In genomic region chr17:36485805-36486203, GRCh38 we compare ENCODE assay signal across 8 cellular contexts. TPM values are rescaled to one million over a fixed set of nuclear protein-coding genes. Genes with fewer than 3 reads are reported as not detected.
DNase-seq lines count a peak whose midpoint lies in the region; ATAC-seq, FAIRE-seq and TF ChIP-seq lines count a peak whose summit lies in the region.

No MANE protein-coding gene starts in this region.

- H3K27ac Mint-ChIP-seq in CD8-positive, alpha-beta T cell, result peak overlapping the region; percentile 99
- peak overlapping the region; percentile 94 to 100 (median 99) for H3K27ac Mint-ChIP-seq in naive thymus-derived CD4-positive, alpha-beta T cell

- FAIRE-seq in bronchial epithelial cell (lab: Jason Lieb, UNC), result no peak

- H3K27ac ChIP-seq in CD8-positive, alpha-beta T cell (ENCODE audit: low read depth, low read length), result peak overlapping the region; percentile 69
- H3K27ac ChIP-seq in naive thymus-derived CD4-positive, alpha-beta T cell (ENCODE audit: low read depth, low read length), result peak overlapping the region; percentile 86

- H3K4me3 ChIP-seq in CD8-positive, alpha-beta T cell (ENCODE audit: low read depth, low read length), result peak overlapping the region; percentile 64
- peak overlapping the region; percentile 71 for H3K4me3 ChIP-seq in bronchial epithelial cell (ENCODE audit: low read depth, low read length)
- H3K4me3 ChIP-seq in naive thymus-derived CD4-positive, alpha-beta T cell (ENCODE audit: low read length), result peak overlapping the region; percentile 82

- no peaks in the 10 kb centered on the region for H3K9me3 ChIP-seq in CD8-positive, alpha-beta T cell (ENCODE audit: low read length)
- H3K9me3 ChIP-seq in naive thymus-derived CD4-positive, alpha-beta T cell (ENCODE audit: control insufficient read depth in 2 of 3, low read length in 3 of 3), result no peaks in the 10 kb centered on the region

- POLR2A ChIA-PET in CD8-positive, alpha-beta T cell (lab: Charles Lee), result interaction anchor here (0.9 to 2.3 kb wide), 3 partner anchors 49 to 60 kb away, joined by 3 to 17 read pairs (median 8); partner anchors contain the start of genes MYO19 and PIGW
- POLR2A ChIA-PET in naive thymus-derived CD4-positive, alpha-beta T cell (lab: Charles Lee), result interaction anchor here (0.6 to 2.5 kb wide), 11 partner anchors 8 to 463 kb away, joined by 3 to 12 read pairs (median 5); partner anchors contain the start of genes GGNBP2, MRM1 and PIGW
- POLR2A ChIA-PET in HEK293T (lab: Yijun Ruan, JAX), result interaction anchor here (0.6 to 2.1 kb wide), 21 partner anchors 8 to 555 kb away, joined by 3 to 16 read pairs (median 4); partner anchors contain the start of genes LYZL6, MRM1, MYO19 and PIGW

- no peak for DNase-seq in CD8-positive, alpha-beta T cell
- DNase-seq in bronchial epithelial cell (ENCODE audit: low read depth) (no peak), HEK293T (ENCODE audit: extremely low spot score) (no peak)
- DNase-seq in naive thymus-derived CD4-positive, alpha-beta T cell, result no peak
- no peak for DNase-seq in effector CD4-positive, alpha-beta T cell

- peaks cover 10% of the 10 kb centered on the region for H3K27me3 Mint-ChIP-seq in CD8-positive, alpha-beta T cell (ENCODE audit: low read depth)
- peaks cover 8 to 16% (median 14%) of the 10 kb centered on the region in 5 donors for H3K27me3 Mint-ChIP-seq in naive thymus-derived CD4-positive, alpha-beta T cell

- H3K4me1 Mint-ChIP-seq in CD8-positive, alpha-beta T cell (ENCODE audit: low read depth), result peaks cover 49% of the 10 kb centered on the region
- H3K4me1 Mint-ChIP-seq in naive thymus-derived CD4-positive, alpha-beta T cell, result peaks cover 34 to 64% (median 43%) of the 10 kb centered on the region in 7 donors

- ATAC-seq in CD8-positive, alpha-beta T cell, result no peak
- ATAC-seq in HG03280 (IDR thresholded peaks at IDR 0.05; ENCODE audit: unreplicated experiment), result peak; percentile 5
- ATAC-seq in naive thymus-derived CD4-positive, alpha-beta T cell, result no peak
- no peak for ATAC-seq in HG02610 (IDR thresholded peaks at IDR 0.05; ENCODE audit: unreplicated experiment)
- ATAC-seq in HG02763 (IDR thresholded peaks at IDR 0.05; ENCODE audit: unreplicated experiment), result no peak

- peaks cover 21% of the 10 kb centered on the region for H3K36me3 Mint-ChIP-seq in CD8-positive, alpha-beta T cell
- H3K36me3 Mint-ChIP-seq in naive thymus-derived CD4-positive, alpha-beta T cell, result peaks cover 0 to 17% (median 14%) of the 10 kb centered on the region in 5 donors

- intact Hi-C loops in CD8-positive, alpha-beta T cell (cut with DNase I, micrococcal nuclease), result loop anchor here (1.0 to 10.0 kb wide), 8 partner anchors 48 to 1505 kb away; partner anchors contain the start of genes GGNBP2 (in 2 of the 2), MRM1 (in 2 of the 2), MYO19 (in 2 of the 2) and PIGW (in 2 of the 2)
- intact Hi-C loops in naive thymus-derived CD4-positive, alpha-beta T cell (cut with micrococcal nuclease), result loop anchor here (1.0 to 5.0 kb wide), 6 partner anchors 48 to 1121 kb away; partner anchors contain the start of genes MYO19 (in 2 of the 2), PIGW (in 2 of the 2), AATF (in 1 of the 2) and MRM1 (in 1 of the 2)

- peaks cover 45% of the 10 kb centered on the region for H3K4me1 ChIP-seq in CD8-positive, alpha-beta T cell (ENCODE audit: insufficient read depth, low read length)
- H3K4me1 ChIP-seq in naive thymus-derived CD4-positive, alpha-beta T cell (ENCODE audit: control insufficient read depth in 2 of 2, insufficient read depth in 2 of 2, low read length in 2 of 2), result peaks cover 29 to 41% of the 10 kb centered on the region in 2 donors

- H3K36me3 ChIP-seq in CD8-positive, alpha-beta T cell (ENCODE audit: insufficient read depth, low read length), result no peaks in the 10 kb centered on the region
- H3K36me3 ChIP-seq in bronchial epithelial cell (ENCODE audit: control insufficient read depth, insufficient read depth, low read length), result no peaks in the 10 kb centered on the region
- H3K36me3 ChIP-seq in naive thymus-derived CD4-positive, alpha-beta T cell (ENCODE audit: control insufficient read depth in 2 of 3, insufficient read depth in 3 of 3, low read length in 3 of 3), result no peaks in the 10 kb centered on the region

- no peaks in the 10 kb centered on the region for H3K27me3 ChIP-seq in CD8-positive, alpha-beta T cell (ENCODE audit: insufficient read depth, low read length)
- peaks cover 4% of the 10 kb centered on the region for H3K27me3 ChIP-seq in bronchial epithelial cell (ENCODE audit: control insufficient read depth, insufficient read depth, low read length)
- no peaks in the 10 kb centered on the region for H3K27me3 ChIP-seq in naive thymus-derived CD4-positive, alpha-beta T cell (ENCODE audit: control insufficient read depth in 2 of 2, insufficient read depth in 2 of 2, low read length in 2 of 2)

- no peaks in the 10 kb centered on the region for H3K9me3 Mint-ChIP-seq in CD8-positive, alpha-beta T cell
- H3K9me3 Mint-ChIP-seq in naive thymus-derived CD4-positive, alpha-beta T cell, result peaks cover 0 to 1% (median 0%) of the 10 kb centered on the region in 11 donors

- TF ChIP-seq CTCF in CD8-positive, alpha-beta T cell (IDR thresholded peaks at IDR 0.05), result no peak
- no peak for TF ChIP-seq CTCF in bronchial epithelial cell (IDR thresholded peaks at IDR 0.05; ENCODE audit: insufficient read depth, low read length, severe bottlenecking)

- peak overlapping the region; percentile 100 for H3K4me3 Mint-ChIP-seq in CD8-positive, alpha-beta T cell
- H3K4me3 Mint-ChIP-seq in naive thymus-derived CD4-positive, alpha-beta T cell, result peak overlapping the region; percentile 87 to 100 (median 100)

- CTCF ChIA-PET in CD8-positive, alpha-beta T cell (lab: Charles Lee), result interaction anchor here (1.1 to 1.2 kb wide), 2 partner anchors 10 to 562 kb away, joined by 3 read pairs; no protein-coding TSS in a partner anchor
- CTCF ChIA-PET in naive thymus-derived CD4-positive, alpha-beta T cell (lab: Charles Lee), result no interaction called here
- CTCF ChIA-PET in HEK293T (lab: Yijun Ruan, JAX), result no interaction called here

TF ChIP-seq in HEK293T, 16 proteins besides CTCF, POLR2A, EP300 and RAD21:
- no peak for TF ChIP-seq L3MBTL2 (conservative IDR thresholded peaks at IDR 0.05)
- TF ChIP-seq NFRKB (IDR thresholded peaks at IDR 0.05), result no peak
- TF ChIP-seq FOXA1 (IDR thresholded peaks at IDR 0.05), result no peak
- TF ChIP-seq ARNT (IDR thresholded peaks at IDR 0.05), result no peak
- TF ChIP-seq LEF1 (IDR thresholded peaks at IDR 0.05; ENCODE audit: borderline replicate concordance), result no peak
- TF ChIP-seq ELF4 (IDR thresholded peaks at IDR 0.05), result no peak
- TF ChIP-seq SUZ12 (IDR thresholded peaks at IDR 0.05), result no peak
- TF ChIP-seq FOXM1 (IDR thresholded peaks at IDR 0.05; ENCODE audit: borderline replicate concordance), result no peak
- no peak for TF ChIP-seq PKNOX1 (IDR thresholded peaks at IDR 0.05)

RNA-seq across cellular contexts. Expression of gene ZNHIT3, which starts 0.7 kb away (rescaled TPM):
- total RNA-seq in CD8-positive, alpha-beta T cell, result 10 to 100 TPM; 82.2 to 87.1 TPM
- total RNA-seq in bronchial epithelial cell, result 30.6 and 33.7 TPM in 2 replicates
- 10 to 100 TPM; 38.4 to 59.9 (median 57.4) TPM for total RNA-seq in naive thymus-derived CD4-positive, alpha-beta T cell
- polyA plus RNA-seq in naive thymus-derived CD4-positive, alpha-beta T cell, result 100 to 1,000 TPM in 1 of 2 donors, 10 to 100 TPM in 1; 99.1 to 118 TPM

RNA-seq across cellular contexts. Expression of gene MYO19, which starts 48.9 kb away (rescaled TPM):
- total RNA-seq in CD8-positive, alpha-beta T cell, result 10 to 100 TPM; 55.9 to 57.7 TPM
- total RNA-seq in bronchial epithelial cell, result 73.5 TPM in 2 replicates
- 100 to 1,000 TPM in 1 of 5 experiments, 10 to 100 TPM in 4; 65.2 to 114 (median 76.9) TPM for total RNA-seq in naive thymus-derived CD4-positive, alpha-beta T cell
- 1 to 10 TPM; 4.9 to 5.7 TPM for polyA plus RNA-seq in naive thymus-derived CD4-positive, alpha-beta T cell

RNA-seq across cellular contexts. Expression of gene PIGW, which starts 49.0 kb away (rescaled TPM):
- 1 to 10 TPM; 2.3 to 3.4 TPM for total RNA-seq in CD8-positive, alpha-beta T cell
- 7.2 and 9.2 TPM in 2 replicates for total RNA-seq in bronchial epithelial cell
- total RNA-seq in naive thymus-derived CD4-positive, alpha-beta T cell, result 10 to 100 TPM in 1 of 5 experiments, 1 to 10 TPM in 4; 4.2 to 15.6 (median 5.4) TPM
- 10 to 100 TPM; 10.9 TPM for polyA plus RNA-seq in naive thymus-derived CD4-positive, alpha-beta T cell

RNA-seq across cellular contexts. Expression of gene GGNBP2, which starts 58.9 kb away (rescaled TPM):
- 100 to 1,000 TPM; 185 to 193 TPM for total RNA-seq in CD8-positive, alpha-beta T cell
- 92.6 and 94.3 TPM in 2 replicates for total RNA-seq in bronchial epithelial cell
- 100 to 1,000 TPM in 4 of 5 experiments, 10 to 100 TPM in 1; 99.7 to 173 (median 145) TPM for total RNA-seq in naive thymus-derived CD4-positive, alpha-beta T cell
- 10 to 100 TPM; 60.4 to 65.1 TPM for polyA plus RNA-seq in naive thymus-derived CD4-positive, alpha-beta T cell
